Comparison of ENCODE assay signal across 21 cellular contexts in genomic region chr4:123816462-123816861, GRCh38.
"Had no signal": no experiment of that assay in that cellular context is flagged by ENCODE, and none has a peak within 500 bp of the region (broad histone marks: within the 10 kb centered on the region; RNA-seq: fewer than 3 reads in every experiment).

No MANE protein-coding gene starts in this region.

- ATAC-seq: activated naive CD8-positive, alpha-beta T cell treated with anti-CD3 and anti-CD28 coated beads, Interleukin-2, amount 50 U/mL, for 24 hours; left lung; naive thymus-derived CD8-positive, alpha-beta T cell; right cardiac atrium had no signal

- H3K4me3 Mint-ChIP-seq: activated naive CD4-positive, alpha-beta T cell treated with anti-CD3 and anti-CD28 coated beads for 36 hours; activated naive CD8-positive, alpha-beta T cell treated with anti-CD3 and anti-CD28 coated beads, Interleukin-2, amount 50 U/mL, for 24 hours; dendritic cell treated with granulocyte-macrophage colony-stimulating factor and Interleukin-4, amounts not matched to agents 40 ng/mL and 50 ng/mL, for 4 days; naive thymus-derived CD8-positive, alpha-beta T cell; stimulated activated naive CD8-positive, alpha-beta T cell treated with anti-CD3 and anti-CD28 coated beads, Interleukin-15, Interleukin-2, amounts not matched to agents 100 ng/mL and 50 ng/mL, for 24 hours had no signal

- H3K9me3 Mint-ChIP-seq: activated naive CD4-positive, alpha-beta T cell treated with anti-CD3 and anti-CD28 coated beads for 36 hours; activated naive CD8-positive, alpha-beta T cell treated with anti-CD3 and anti-CD28 coated beads, Interleukin-2, amount 50 U/mL, for 24 hours; activated T-helper 2 cell treated with anti-CD3 and anti-CD28 coated beads, Interferon-gamma antibody, Interleukin-2, Interleukin-4, amounts not matched to agents 10 μg/mL and 5 μg/mL and 100 μg/mL, durations not matched to agents 14 hours and 24 hours and 36 hours; dendritic cell treated with granulocyte-macrophage colony-stimulating factor and Interleukin-4, amounts not matched to agents 40 ng/mL and 50 ng/mL, for 4 days; naive thymus-derived CD8-positive, alpha-beta T cell; stimulated activated naive CD8-positive, alpha-beta T cell treated with anti-CD3 and anti-CD28 coated beads, Interleukin-15, Interleukin-2, amounts not matched to agents 100 ng/mL and 50 ng/mL, for 24 hours had no signal

- FAIRE-seq: keratinocyte had no signal

- H3K27ac Mint-ChIP-seq: activated naive CD4-positive, alpha-beta T cell treated with anti-CD3 and anti-CD28 coated beads for 36 hours; activated naive CD8-positive, alpha-beta T cell treated with anti-CD3 and anti-CD28 coated beads, Interleukin-2, amount 50 U/mL, for 24 hours; activated T-helper 2 cell treated with anti-CD3 and anti-CD28 coated beads, Interferon-gamma antibody, Interleukin-2, Interleukin-4, amounts not matched to agents 10 μg/mL and 5 μg/mL and 100 μg/mL, durations not matched to agents 14 hours and 24 hours and 36 hours; dendritic cell treated with granulocyte-macrophage colony-stimulating factor and Interleukin-4, amounts not matched to agents 40 ng/mL and 50 ng/mL, for 4 days; naive thymus-derived CD8-positive, alpha-beta T cell; stimulated activated naive CD8-positive, alpha-beta T cell treated with anti-CD3 and anti-CD28 coated beads, Interleukin-15, Interleukin-2, amounts not matched to agents 100 ng/mL and 50 ng/mL, for 24 hours had no signal

- H3K27ac ChIP-seq: epithelial cell of prostate, left lung, neutrophil, spleen had no signal

- H3K9me3 ChIP-seq: left lung, neutrophil, spleen, suprapubic skin had no signal

- H3K36me3 Mint-ChIP-seq: naive thymus-derived CD8-positive, alpha-beta T cell had no signal

- DNase-seq: activated CD4-positive, alpha-beta T cell treated with anti-CD3 and anti-CD28 coated beads for 1 hour; activated CD4-positive, alpha-beta T cell treated with anti-CD3 and anti-CD28 coated beads, Interleukin-2, amount 50 U/mL, for 48 hours; activated naive CD4-positive, alpha-beta T cell treated with anti-CD3 and anti-CD28 coated beads for 36 hours; activated naive CD8-positive, alpha-beta T cell treated with anti-CD3 and anti-CD28 coated beads, Interleukin-2, amount 50 U/mL, for 24 hours; aorta; effector memory CD4-positive, alpha-beta T cell; hippocampal formation; left lung; mammary epithelial cell; naive thymus-derived CD8-positive, alpha-beta T cell; posterior cingulate gyrus; right cardiac atrium; spleen; trophoblast cell had no signal

- H3K36me3 ChIP-seq: left lung, neutrophil, spleen, suprapubic skin had no signal

- H3K27me3 Mint-ChIP-seq: dendritic cell treated with granulocyte-macrophage colony-stimulating factor and Interleukin-4, amounts not matched to agents 40 ng/mL and 50 ng/mL, for 4 days had no signal

- H3K27me3 ChIP-seq: left lung, neutrophil, spleen, suprapubic skin had no signal

- H3K4me3 ChIP-seq: left lung, spleen, suprapubic skin had no signal
